In the genomic region with DNA sequence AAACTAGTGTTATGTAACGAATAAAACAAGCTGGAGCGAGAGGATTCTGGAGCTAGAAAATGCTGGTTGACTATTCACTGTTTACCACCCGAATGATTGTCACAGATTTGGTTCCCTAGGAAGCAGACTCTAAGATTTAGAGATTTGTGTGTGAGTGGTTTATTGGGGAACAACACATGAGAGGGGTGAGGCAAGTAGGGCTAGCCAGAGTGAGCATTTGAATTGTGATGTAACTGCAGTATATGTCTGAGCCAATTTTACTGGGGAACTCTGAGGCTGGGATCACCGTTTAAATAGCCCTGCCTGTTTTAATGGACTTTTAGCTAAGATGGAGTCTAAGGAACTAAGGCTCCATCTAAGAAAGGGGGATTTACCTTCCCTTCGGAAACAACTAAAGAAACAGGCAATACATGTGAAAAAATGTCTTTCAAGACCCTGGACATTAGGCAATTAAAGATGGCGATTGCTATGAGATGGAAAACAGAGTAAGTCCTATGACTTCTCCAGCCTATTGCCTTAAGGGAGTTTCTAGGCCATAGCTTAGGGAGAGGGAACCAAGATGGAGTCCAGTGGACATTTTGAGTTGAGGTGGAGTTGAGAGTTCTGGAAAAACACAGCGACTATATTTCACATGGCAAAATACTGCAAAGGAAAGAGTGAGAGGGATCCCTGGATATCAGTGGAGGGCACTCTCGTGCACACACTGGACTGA, we compare ENCODE assay signal across 18 cellular contexts. TPM values are rescaled to one million over a fixed set of nuclear protein-coding genes. Genes with fewer than 3 reads are reported as not detected.
"Had no signal": no experiment of that assay in that cellular context is flagged by ENCODE, and none has a peak within 500 bp of the region (broad histone marks: within the 10 kb centered on the region; RNA-seq: fewer than 3 reads in every experiment).

No MANE protein-coding gene starts in this region.

- ATAC-seq: body of pancreas, lower lobe of right lung, upper lobe of right lung had no signal

- H3K27me3 ChIP-seq: body of pancreas, sigmoid colon, stomach, testis, upper lobe of right lung had no signal

- H3K9me3 Mint-ChIP-seq: activated naive CD4-positive, alpha-beta T cell treated with anti-CD3 and anti-CD28 coated beads for 36 hours; neural crest cell had no signal

- DNase-seq: activated CD4-positive, CD25-positive, alpha-beta regulatory T cell treated with anti-CD3 and anti-CD28 coated beads, Interleukin-2, amount 50 U/mL, for 72 hours; activated naive CD4-positive, alpha-beta T cell treated with anti-CD3 and anti-CD28 coated beads for 36 hours; body of pancreas; effector CD8-positive, alpha-beta T cell; foreskin melanocyte; head of caudate nucleus; lower lobe of right lung; sigmoid colon; stimulated activated CD4-positive, alpha-beta T cell treated with anti-CD3 and anti-CD28 coated beads, Interleukin-2, amount 100 ng/mL, for 24 hours; stomach; T-helper 1 cell; T1000; testis; upper lobe of right lung had no signal

- H3K9me3 ChIP-seq: body of pancreas, lower lobe of right lung, prostate gland, sigmoid colon, stomach, testis, upper lobe of right lung had no signal

- H3K27ac ChIP-seq: body of pancreas, lower lobe of right lung, prostate gland, stomach, testis, upper lobe of right lung had no signal

- H3K4me3 Mint-ChIP-seq: activated naive CD4-positive, alpha-beta T cell treated with anti-CD3 and anti-CD28 coated beads for 36 hours; neural crest cell had no signal

- H3K4me1 Mint-ChIP-seq: neural crest cell had no signal

- H3K4me1 ChIP-seq: prostate gland, testis had no signal

- H3K27ac Mint-ChIP-seq: activated naive CD4-positive, alpha-beta T cell treated with anti-CD3 and anti-CD28 coated beads for 36 hours; activated T-helper 2 cell treated with anti-CD3 and anti-CD28 coated beads, Interferon-gamma antibody, Interleukin-2, Interleukin-4, amounts not matched to agents 10 μg/mL and 5 μg/mL and 100 μg/mL, durations not matched to agents 14 hours and 24 hours and 36 hours had no signal

- H3K4me3 ChIP-seq: body of pancreas, lower lobe of right lung, prostate gland, sigmoid colon, stomach, testis, upper lobe of right lung had no signal

- H3K36me3 ChIP-seq: lower lobe of right lung, prostate gland had no signal

RNA-seq across cellular contexts. Expression of a gene that starts 6.3 kb away (rescaled TPM):
- total RNA-seq: activated naive CD4-positive, alpha-beta T cell treated with anti-CD3 and anti-CD28 coated beads for 36 hours; activated T-helper 2 cell treated with anti-CD3 and anti-CD28 coated beads, Interferon-gamma antibody, Interleukin-2, Interleukin-4, amounts not matched to agents 10 μg/mL and 5 μg/mL and 100 μg/mL, durations not matched to agents 14 hours and 24 hours and 36 hours; neural crest cell had no signal

RNA-seq across cellular contexts. Expression of a gene that starts 36.1 kb away (rescaled TPM):
- total RNA-seq: activated naive CD4-positive, alpha-beta T cell treated with anti-CD3 and anti-CD28 coated beads for 36 hours; activated T-helper 2 cell treated with anti-CD3 and anti-CD28 coated beads, Interferon-gamma antibody, Interleukin-2, Interleukin-4, amounts not matched to agents 10 μg/mL and 5 μg/mL and 100 μg/mL, durations not matched to agents 14 hours and 24 hours and 36 hours; neural crest cell; osteoblast had no signal

RNA-seq across cellular contexts. Expression of a gene that starts 59.0 kb away (rescaled TPM):
- total RNA-seq: neural crest cell, osteoblast, sigmoid colon had no signal
